In genomic region chrX:71178908-71179307, GRCh38 we compare ENCODE assay signal across 9 cellular contexts. TPM values are rescaled to one million over a fixed set of nuclear protein-coding genes. Genes with fewer than 3 reads are reported as not detected.
A peak's percentile ranks its signal among the peaks of the same experiment; 100 is the strongest.
DNase-seq lines count a peak whose midpoint lies in the region; TF ChIP-seq lines count a peak whose summit lies in the region.
"Had no signal": no experiment of that assay in that cellular context is flagged by ENCODE, and none has a peak within 500 bp of the region (broad histone marks: within the 10 kb centered on the region; RNA-seq: fewer than 3 reads in every experiment).

No MANE protein-coding gene starts in this region.

- no peaks in the 10 kb centered on the region for H3K9me3 Mint-ChIP-seq in activated naive CD4-positive, alpha-beta T cell treated with anti-CD3 and anti-CD28 coated beads for 36 hours
- H3K9me3 Mint-ChIP-seq: activated naive CD4-positive, alpha-beta T cell treated with anti-CD3 and anti-CD28 coated beads, Interleukin-2, amount 50 U/mL, for 72 hours had no signal

- DNase-seq in G401 (ENCODE audit: low spot score) (peak; percentile 77), KG1 (lab: John Stamatoyannopoulos, UW) (peak; percentile 3), PC-9 (peak in 1 of 2 experiments; percentile 26), glomerular endothelial cell (ENCODE audit: extremely low read depth, low read depth, low spot score) (peak; percentile 39), pons (ENCODE audit: low spot score) (peak; percentile 75), cortex of kidney (lab: John Stamatoyannopoulos, UW) (no peak), GM19240 (ENCODE audit: insufficient read length, low spot score) (no peak)
- peak; percentile 53 for DNase-seq in activated naive CD4-positive, alpha-beta T cell treated with anti-CD3 and anti-CD28 coated beads for 36 hours

- POLR2A ChIA-PET in PC-9 (lab: Charles Lee; ENCODE audit: unreplicated experiment), result no interaction called here

- H3K9me2 ChIP-seq in PC-9 (ENCODE audit: insufficient read depth), result no peaks in the 10 kb centered on the region

- no peaks in the 10 kb centered on the region for H3K79me2 ChIP-seq in PC-9 (ENCODE audit: low read depth)

- no peak overlapping the region for H2AFZ ChIP-seq in PC-9

- peak; percentile 75 for TF ChIP-seq CTCF in PC-9 (conservative IDR thresholded peaks at IDR 0.05)

- H3K4me1 Mint-ChIP-seq in activated naive CD4-positive, alpha-beta T cell treated with anti-CD3 and anti-CD28 coated beads for 36 hours (ENCODE audit: low read depth), result peaks cover 17% of the 10 kb centered on the region

- H3K27ac Mint-ChIP-seq in activated naive CD4-positive, alpha-beta T cell treated with anti-CD3 and anti-CD28 coated beads for 36 hours, result peak overlapping the region; percentile 46

- H4K20me1 ChIP-seq in PC-9 (ENCODE audit: insufficient read depth), result no peaks in the 10 kb centered on the region

- intact Hi-C loops in PC-9 (cut with micrococcal nuclease; ENCODE audit: unreplicated experiment), result loop anchor here (1.0 to 10.0 kb wide), 3 partner anchors 181 to 404 kb away; no protein-coding TSS in a partner anchor
- intact Hi-C loops in activated naive CD4-positive, alpha-beta T cell treated with anti-CD3 and anti-CD28 coated beads for 36 hours (cut with micrococcal nuclease), result loop anchor here (1.0 to 2.0 kb wide), 4 partner anchors 81 to 410 kb away; no protein-coding TSS in a partner anchor

- H3K4me3 Mint-ChIP-seq in activated naive CD4-positive, alpha-beta T cell treated with anti-CD3 and anti-CD28 coated beads for 36 hours, result no peak overlapping the region

- no peaks in the 10 kb centered on the region for H3K9me3 ChIP-seq in PC-9 (ENCODE audit: insufficient read depth, low read depth)

- no peaks in the 10 kb centered on the region for H3K27me3 ChIP-seq in PC-9 (ENCODE audit: insufficient read depth, low read depth)

- no peaks in the 10 kb centered on the region for H3K27me3 Mint-ChIP-seq in activated naive CD4-positive, alpha-beta T cell treated with anti-CD3 and anti-CD28 coated beads for 36 hours (ENCODE audit: low read depth)

- peaks cover 3% of the 10 kb centered on the region; the same call in 1 of the 2 replicates for H3F3A ChIP-seq in PC-9 (ENCODE audit: insufficient read depth, low read depth)

- no TSS peak for BruUV-seq in PC-9 (replicated peaks; lab: Mats Ljungman, UMichigan)

- CTCF ChIA-PET in PC-9 (lab: Charles Lee), result interaction anchor here (0.5 kb wide), 1 partner anchor 155 kb away, joined by 3 read pairs; no protein-coding TSS in a partner anchor
- CTCF ChIA-PET in activated naive CD4-positive, alpha-beta T cell treated with anti-CD3 and anti-CD28 coated beads for 36 hours (lab: Charles Lee), result interaction anchor here (0.6 to 1.8 kb wide), 5 partner anchors 50 to 472 kb away, joined by 3 to 7 read pairs (median 4); no protein-coding TSS in a partner anchor

- H3K4me1 ChIP-seq in PC-9 (replicated peaks; ENCODE audit: insufficient read depth), result no peaks in the 10 kb centered on the region

- H3K4me3 ChIP-seq in PC-9, result no peak overlapping the region

- no peak overlapping the region for H3K4me2 ChIP-seq in PC-9

- in situ Hi-C loops in G401 (cut with HindIII; ENCODE audit: low sequenced_read_pairs), result no loop called here

- peaks cover 11% of the 10 kb centered on the region for H3K36me3 Mint-ChIP-seq in activated naive CD4-positive, alpha-beta T cell treated with anti-CD3 and anti-CD28 coated beads for 36 hours (ENCODE audit: low read depth)
- H3K36me3 Mint-ChIP-seq: activated naive CD4-positive, alpha-beta T cell treated with anti-CD3 and anti-CD28 coated beads, Interleukin-2, amount 50 U/mL, for 72 hours had no signal

- no peaks in the 10 kb centered on the region for H3K36me3 ChIP-seq in PC-9 (ENCODE audit: low read depth)

- H3K27ac ChIP-seq in PC-9, result no peak overlapping the region

RNA-seq across cellular contexts. Expression of gene NLGN3, which starts 34.3 kb away (rescaled TPM):
- 0.31 TPM in 1 of 2 replicates, not detected in the other for total RNA-seq in G401 (2014; rRNA removed; shearing (Covaris generic))
- total RNA-seq in PC-9 (2021) (0.63 and 0.65 TPM in 2 replicates), glomerular endothelial cell (0.10 and 0.99 TPM in 2 replicates)
- total RNA-seq in activated naive CD4-positive, alpha-beta T cell treated with anti-CD3 and anti-CD28 coated beads for 36 hours, result under 1 TPM; 0.60 to 0.81 TPM

RNA-seq across cellular contexts. Expression of gene GJB1, which starts 44.1 kb away (rescaled TPM):
- 0.37 TPM in 1 of 2 replicates, not detected in the other for total RNA-seq in G401 (2014; rRNA removed; shearing (Covaris generic))
- total RNA-seq in PC-9 (2021) (not detected in 2 replicates), glomerular endothelial cell (not detected in 2 replicates)
- not detected for total RNA-seq in activated naive CD4-positive, alpha-beta T cell treated with anti-CD3 and anti-CD28 coated beads for 36 hours

Comparison
In these comparisons a context has a peak if more than half of its experiments do, and no peak if none do; other contexts are left out.
1. DNase-seq: peak in G401 (single experiment), KG1 (single experiment), activated naive CD4-positive, alpha-beta T cell treated with anti-CD3 and anti-CD28 coated beads for 36 hours (single experiment), glomerular endothelial cell (single experiment) and pons (single experiment); none in cortex of kidney (single experiment) and GM19240 (single experiment).